ENCODE assay signal across 28 cellular contexts in genomic region chr9:114946013-114946412, GRCh38. TPM values are rescaled to one million over a fixed set of nuclear protein-coding genes. Genes with fewer than 3 reads are reported as not detected.
"Had no signal": no experiment of that assay in that cellular context is flagged by ENCODE, and none has a peak within 500 bp of the region (broad histone marks: within the 10 kb centered on the region; RNA-seq: fewer than 3 reads in every experiment).

No MANE protein-coding gene starts in this region.

- H3K4me3 ChIP-seq: adrenal gland, body of pancreas, breast epithelium, Peyer's patch had no signal

- H3K4me1 ChIP-seq: adrenal gland, body of pancreas, breast epithelium, Peyer's patch had no signal

- H3K36me3 Mint-ChIP-seq: activated naive CD4-positive, alpha-beta T cell treated with anti-CD3 and anti-CD28 coated beads, Interleukin-2, amount 50 U/mL, for 72 hours had no signal

- H3K27ac Mint-ChIP-seq: activated CD4-positive, alpha-beta T cell treated with anti-CD3 and anti-CD28 coated beads, Interleukin-2, amount 10 ng/mL, durations not matched to agents 7 days and 5 days; activated CD8-positive, alpha-beta T cell treated with anti-CD3 and anti-CD28 coated beads, Interleukin-2, amount 10 ng/mL, durations not matched to agents 7 days and 5 days; activated naive CD4-positive, alpha-beta T cell treated with anti-CD3 and anti-CD28 coated beads for 36 hours; activated naive CD4-positive, alpha-beta T cell treated with anti-CD3 and anti-CD28 coated beads, Interleukin-2, amount 50 U/mL, for 72 hours; activated T-cell treated with anti-CD3 and anti-CD28 coated beads, Interleukin-2, amount 50 U/mL, for 24 hours; activated T-helper 2 cell treated with anti-CD3 and anti-CD28 coated beads, Interferon-gamma antibody, Interleukin-2, Interleukin-4, amounts not matched to agents 10 μg/mL and 5 μg/mL and 100 μg/mL, durations not matched to agents 14 hours and 24 hours and 36 hours; T-helper 2 cell treated with Interferon-gamma antibody and Interleukin-4, amounts not matched to agents 5 μg/mL and 100 μg/mL, for 36 hours had no signal

- H3K27me3 ChIP-seq: adrenal gland, body of pancreas, breast epithelium, Peyer's patch had no signal

- H3K27ac ChIP-seq: adrenal gland, body of pancreas, breast epithelium, Peyer's patch, RWPE1, WERI-Rb-1 had no signal

- H3K27me3 Mint-ChIP-seq: activated T-cell treated with anti-CD3 and anti-CD28 coated beads, Interleukin-2, amount 50 U/mL, for 24 hours had no signal

- ATAC-seq: activated CD8-positive, alpha-beta T cell treated with anti-CD3 and anti-CD28 coated beads, Interleukin-2, amount 10 ng/mL, durations not matched to agents 7 days and 5 days; activated naive CD4-positive, alpha-beta T cell treated with anti-CD3 and anti-CD28 coated beads, Interleukin-2, amount 50 U/mL, for 72 hours; body of pancreas; PC-3; Right ventricle myocardium inferior had no signal

- DNase-seq: activated CD4-positive, alpha-beta T cell treated with anti-CD3 and anti-CD28 coated beads, Interleukin-2, amount 10 ng/mL, durations not matched to agents 7 days and 5 days; activated CD4-positive, alpha-beta T cell treated with anti-CD3 and anti-CD28 coated beads, Interleukin-2, amount 50 U/mL, for 48 hours; activated CD8-positive, alpha-beta T cell treated with anti-CD3 and anti-CD28 coated beads, Interleukin-2, amount 10 ng/mL, durations not matched to agents 7 days and 5 days; activated gamma-delta T cell; activated naive CD4-positive, alpha-beta T cell treated with anti-CD3 and anti-CD28 coated beads for 36 hours; activated T-cell treated with anti-CD3 and anti-CD28 coated beads, Interleukin-2, amount 50 U/mL, for 24 hours; adrenal gland; body of pancreas; Karpas-422; KBM-7; NCI-H1105 treated with DMSO at 0.1 percent for 48 hours; NCI-H1436; NCI-H1694; NCI-H1930; NCI-H345; NCI-H524 treated with DMSO at 0.1 percent for 48 hours; PC-3; Peyer's patch; WERI-Rb-1 had no signal

- H3K9me3 ChIP-seq: adrenal gland, body of pancreas, breast epithelium, Peyer's patch had no signal

- H3K4me3 Mint-ChIP-seq: activated CD4-positive, alpha-beta T cell treated with anti-CD3 and anti-CD28 coated beads, Interleukin-2, amount 10 ng/mL, durations not matched to agents 7 days and 5 days; activated CD8-positive, alpha-beta T cell treated with anti-CD3 and anti-CD28 coated beads, Interleukin-2, amount 10 ng/mL, durations not matched to agents 7 days and 5 days; activated naive CD4-positive, alpha-beta T cell treated with anti-CD3 and anti-CD28 coated beads for 36 hours; activated T-cell treated with anti-CD3 and anti-CD28 coated beads, Interleukin-2, amount 50 U/mL, for 24 hours; T-helper 2 cell treated with Interferon-gamma antibody and Interleukin-4, amounts not matched to agents 5 μg/mL and 100 μg/mL, for 36 hours had no signal

- H3K36me3 ChIP-seq: adrenal gland, breast epithelium, Peyer's patch, WERI-Rb-1 had no signal

- H3K9me3 Mint-ChIP-seq: activated naive CD4-positive, alpha-beta T cell treated with anti-CD3 and anti-CD28 coated beads for 36 hours; activated T-cell treated with anti-CD3 and anti-CD28 coated beads, Interleukin-2, amount 50 U/mL, for 24 hours; activated T-helper 2 cell treated with anti-CD3 and anti-CD28 coated beads, Interferon-gamma antibody, Interleukin-2, Interleukin-4, amounts not matched to agents 10 μg/mL and 5 μg/mL and 100 μg/mL, durations not matched to agents 14 hours and 24 hours and 36 hours; T-helper 2 cell treated with Interferon-gamma antibody and Interleukin-4, amounts not matched to agents 5 μg/mL and 100 μg/mL, for 36 hours had no signal

RNA-seq across cellular contexts. Expression of gene TNFSF8, which starts 15.6 kb away (rescaled TPM):
- total RNA-seq: astrocyte, MCF 10A, NCI-H460, PC-3 had no signal
